In genomic region chr17:34275881-34276280, GRCh38 we compare ENCODE assay signal across 15 cellular contexts. TPM values are rescaled to one million over a fixed set of nuclear protein-coding genes. Genes with fewer than 3 reads are reported as not detected.
DNase-seq lines count a peak whose midpoint lies in the region; ATAC-seq and TF ChIP-seq lines count a peak whose summit lies in the region.
"Had no signal": no experiment of that assay in that cellular context is flagged by ENCODE, and none has a peak within 500 bp of the region (broad histone marks: within the 10 kb centered on the region; RNA-seq: fewer than 3 reads in every experiment).

No MANE protein-coding gene starts in this region.

- no peak for ATAC-seq in HG03521 (IDR thresholded peaks at IDR 0.05; ENCODE audit: unreplicated experiment)
- ATAC-seq: HCT116, heart right ventricle, lower lobe of right lung had no signal

- no peak for TF ChIP-seq CTCF in epithelial cell of esophagus (IDR thresholded peaks at IDR 0.05; ENCODE audit: insufficient read depth, low read depth, low read length, missing control alignments)

- DNase-seq in EL (peak; percentile 92), NCI-H226 (peak; percentile 61), epithelial cell of esophagus (ENCODE audit: low read depth) (peak; percentile 54), pulmonary artery endothelial cell (ENCODE audit: low read depth, low spot score) (peak; percentile 59), SK-N-DZ (ENCODE audit: low spot score) (no peak), COLO829 (ENCODE audit: low spot score) (no peak)
- DNase-seq: activated naive CD4-positive, alpha-beta T cell treated with anti-CD3 and anti-CD28 coated beads, Interleukin-2, amount 50 U/mL, for 16 hours; dorsolateral prefrontal cortex; heart right ventricle; lower lobe of right lung; Peyer's patch; spleen had no signal

- H3K4me3 ChIP-seq in epithelial cell of esophagus (ENCODE audit: low read length): no peak overlapping the region
- H3K4me3 ChIP-seq: dorsolateral prefrontal cortex, heart right ventricle, lower lobe of right lung, Peyer's patch, spleen had no signal

RNA-seq across cellular contexts. Expression of gene CCL7, which starts 5.9 kb away (rescaled TPM):
- 0.07 and 0.11 TPM in 2 replicates for total RNA-seq in pulmonary artery endothelial cell
- polyA plus RNA-seq in SK-N-DZ (2014; cell fraction: cytosol; rRNA removed): not detected in 2 replicates
- not detected in 2 replicates for polyA plus RNA-seq in SK-N-DZ (2014; cell fraction: nucleus; rRNA removed)
- total RNA-seq: activated CD8-positive, alpha-beta memory T cell treated with anti-CD3 and anti-CD28 coated beads for 36 hours; lower lobe of right lung; Peyer's patch; spleen had no signal
- polyA plus RNA-seq: spleen had no signal

RNA-seq across cellular contexts. Expression of gene CCL11, which starts 9.7 kb away (rescaled TPM):
- total RNA-seq in pulmonary artery endothelial cell: not detected in 2 replicates
- polyA plus RNA-seq in SK-N-DZ (2014; cell fraction: cytosol; rRNA removed): not detected in 2 replicates
- not detected in 2 replicates for polyA plus RNA-seq in SK-N-DZ (2014; cell fraction: nucleus; rRNA removed)
- total RNA-seq: activated CD8-positive, alpha-beta memory T cell treated with anti-CD3 and anti-CD28 coated beads for 36 hours; dorsolateral prefrontal cortex had no signal

RNA-seq across cellular contexts. Expression of gene CCL2, which starts 20.8 kb away (rescaled TPM):
- total RNA-seq in pulmonary artery endothelial cell: 135 and 355 TPM in 2 replicates
- not detected in 2 replicates for polyA plus RNA-seq in SK-N-DZ (2014; cell fraction: cytosol; rRNA removed)
- not detected in 2 replicates for polyA plus RNA-seq in SK-N-DZ (2014; cell fraction: nucleus; rRNA removed)
- total RNA-seq: activated CD8-positive, alpha-beta memory T cell treated with anti-CD3 and anti-CD28 coated beads for 36 hours had no signal

RNA-seq across cellular contexts. Expression of gene CCL8, which starts 43.4 kb away (rescaled TPM):
- not detected in 2 replicates for total RNA-seq in pulmonary artery endothelial cell
- not detected in 2 replicates for polyA plus RNA-seq in SK-N-DZ (2014; cell fraction: cytosol; rRNA removed)
- polyA plus RNA-seq in SK-N-DZ (2014; cell fraction: nucleus; rRNA removed): not detected in 2 replicates
- total RNA-seq: activated CD8-positive, alpha-beta memory T cell treated with anti-CD3 and anti-CD28 coated beads for 36 hours had no signal

Comparison
In these comparisons a context has a peak if more than half of its experiments do, and no peak if none do; other contexts are left out.
1. DNase-seq: peak in EL (single experiment), NCI-H226 (single experiment), epithelial cell of esophagus (single experiment) and pulmonary artery endothelial cell (single experiment); none in SK-N-DZ (single experiment) and COLO829 (single experiment).